1 cellular context compared by ENCODE assay signal in genomic region chr16:20760346-20760745, GRCh38.
TF ChIP-seq lines count a peak whose summit lies in the region.

No MANE protein-coding gene starts in this region.

TF ChIP-seq in K562, 482 proteins besides CTCF, POLR2A, EP300 and RAD21 (continued from another document and continues in another):
- TF ChIP-seq U2AF2 (optimal IDR thresholded peaks at IDR 0.05; ENCODE audit: low read depth, low read length), result no peak
- TF ChIP-seq ZNF174 (CRISPR knock-in tag; IDR thresholded peaks at IDR 0.05), result no peak
- TF ChIP-seq KAT2B (IDR thresholded peaks at IDR 0.05; ENCODE audit: low read depth, low read length), result no peak
- TF ChIP-seq SRF (CRISPR knock-in tag; IDR thresholded peaks at IDR 0.05), result no peak
- TF ChIP-seq GTF2E2 (tag; IDR thresholded peaks at IDR 0.05), result no peak
- TF ChIP-seq, protein P1, sequence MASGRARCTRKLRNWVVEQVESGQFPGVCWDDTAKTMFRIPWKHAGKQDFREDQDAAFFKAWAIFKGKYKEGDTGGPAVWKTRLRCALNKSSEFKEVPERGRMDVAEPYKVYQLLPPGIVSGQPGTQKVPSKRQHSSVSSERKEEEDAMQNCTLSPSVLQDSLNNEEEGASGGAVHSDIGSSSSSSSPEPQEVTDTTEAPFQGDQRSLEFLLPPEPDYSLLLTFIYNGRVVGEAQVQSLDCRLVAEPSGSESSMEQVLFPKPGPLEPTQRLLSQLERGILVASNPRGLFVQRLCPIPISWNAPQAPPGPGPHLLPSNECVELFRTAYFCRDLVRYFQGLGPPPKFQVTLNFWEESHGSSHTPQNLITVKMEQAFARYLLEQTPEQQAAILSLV (tag; IDR thresholded peaks at IDR 0.05), result no peak
- TF ChIP-seq BCL6 (CRISPR knock-in tag; IDR thresholded peaks at IDR 0.05), result no peak
- no peak for TF ChIP-seq CBX1 (IDR thresholded peaks at IDR 0.05; ENCODE audit: low read depth)
- TF ChIP-seq BMI1 (IDR thresholded peaks at IDR 0.05; ENCODE audit: low read length), result no peak
- TF ChIP-seq, protein P2, sequence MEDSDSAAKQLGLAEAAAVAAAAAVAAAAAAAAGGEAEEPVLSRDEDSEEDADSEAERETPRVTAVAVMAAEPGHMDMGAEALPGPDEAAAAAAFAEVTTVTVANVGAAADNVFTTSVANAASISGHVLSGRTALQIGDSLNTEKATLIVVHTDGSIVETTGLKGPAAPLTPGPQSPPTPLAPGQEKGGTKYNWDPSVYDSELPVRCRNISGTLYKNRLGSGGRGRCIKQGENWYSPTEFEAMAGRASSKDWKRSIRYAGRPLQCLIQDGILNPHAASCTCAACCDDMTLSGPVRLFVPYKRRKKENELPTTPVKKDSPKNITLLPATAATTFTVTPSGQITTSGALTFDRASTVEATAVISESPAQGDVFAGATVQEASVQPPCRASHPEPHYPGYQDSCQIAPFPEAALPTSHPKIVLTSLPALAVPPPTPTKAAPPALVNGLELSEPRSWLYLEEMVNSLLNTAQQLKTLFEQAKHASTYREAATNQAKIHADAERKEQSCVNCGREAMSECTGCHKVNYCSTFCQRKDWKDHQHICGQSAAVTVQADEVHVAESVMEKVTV (CRISPR knock-in tag; IDR thresholded peaks at IDR 0.05), result no peak
- TF ChIP-seq RHOXF2B (CRISPR knock-in tag; conservative IDR thresholded peaks at IDR 0.05), result no peak
- peak; percentile 73 for TF ChIP-seq SOX6 (IDR thresholded peaks at IDR 0.05)
- no peak for TF ChIP-seq TGIF2 (CRISPR knock-in tag; IDR thresholded peaks at IDR 0.05)
- no peak for TF ChIP-seq RFX5 (IDR thresholded peaks at IDR 0.05; ENCODE audit: low read depth, low read length)
- TF ChIP-seq, protein P3, sequence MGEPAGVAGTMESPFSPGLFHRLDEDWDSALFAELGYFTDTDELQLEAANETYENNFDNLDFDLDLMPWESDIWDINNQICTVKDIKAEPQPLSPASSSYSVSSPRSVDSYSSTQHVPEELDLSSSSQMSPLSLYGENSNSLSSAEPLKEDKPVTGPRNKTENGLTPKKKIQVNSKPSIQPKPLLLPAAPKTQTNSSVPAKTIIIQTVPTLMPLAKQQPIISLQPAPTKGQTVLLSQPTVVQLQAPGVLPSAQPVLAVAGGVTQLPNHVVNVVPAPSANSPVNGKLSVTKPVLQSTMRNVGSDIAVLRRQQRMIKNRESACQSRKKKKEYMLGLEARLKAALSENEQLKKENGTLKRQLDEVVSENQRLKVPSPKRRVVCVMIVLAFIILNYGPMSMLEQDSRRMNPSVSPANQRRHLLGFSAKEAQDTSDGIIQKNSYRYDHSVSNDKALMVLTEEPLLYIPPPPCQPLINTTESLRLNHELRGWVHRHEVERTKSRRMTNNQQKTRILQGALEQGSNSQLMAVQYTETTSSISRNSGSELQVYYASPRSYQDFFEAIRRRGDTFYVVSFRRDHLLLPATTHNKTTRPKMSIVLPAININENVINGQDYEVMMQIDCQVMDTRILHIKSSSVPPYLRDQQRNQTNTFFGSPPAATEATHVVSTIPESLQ (CRISPR knock-in tag; IDR thresholded peaks at IDR 0.05), result no peak
- no peak for TF ChIP-seq SMAD1 (IDR thresholded peaks at IDR 0.05; ENCODE audit: low read depth, low read length, partially characterized antibody)
- TF ChIP-seq PCBP1 (IDR thresholded peaks at IDR 0.05; ENCODE audit: low read depth, low read length, poor library complexity, severe bottlenecking), result no peak
- TF ChIP-seq KLF6 (CRISPR knock-in tag; IDR thresholded peaks at IDR 0.05; ENCODE audit: borderline replicate concordance), result no peak
- peak; percentile 81; the same call in 1 of the 2 replicates for TF ChIP-seq ZNF589 (CRISPR knock-in tag; IDR thresholded peaks at IDR 0.05; ENCODE audit: low read depth)
- TF ChIP-seq HEY1 (CRISPR knock-in tag; IDR thresholded peaks at IDR 0.05; ENCODE audit: borderline replicate concordance), result no peak
- TF ChIP-seq, protein P4, sequence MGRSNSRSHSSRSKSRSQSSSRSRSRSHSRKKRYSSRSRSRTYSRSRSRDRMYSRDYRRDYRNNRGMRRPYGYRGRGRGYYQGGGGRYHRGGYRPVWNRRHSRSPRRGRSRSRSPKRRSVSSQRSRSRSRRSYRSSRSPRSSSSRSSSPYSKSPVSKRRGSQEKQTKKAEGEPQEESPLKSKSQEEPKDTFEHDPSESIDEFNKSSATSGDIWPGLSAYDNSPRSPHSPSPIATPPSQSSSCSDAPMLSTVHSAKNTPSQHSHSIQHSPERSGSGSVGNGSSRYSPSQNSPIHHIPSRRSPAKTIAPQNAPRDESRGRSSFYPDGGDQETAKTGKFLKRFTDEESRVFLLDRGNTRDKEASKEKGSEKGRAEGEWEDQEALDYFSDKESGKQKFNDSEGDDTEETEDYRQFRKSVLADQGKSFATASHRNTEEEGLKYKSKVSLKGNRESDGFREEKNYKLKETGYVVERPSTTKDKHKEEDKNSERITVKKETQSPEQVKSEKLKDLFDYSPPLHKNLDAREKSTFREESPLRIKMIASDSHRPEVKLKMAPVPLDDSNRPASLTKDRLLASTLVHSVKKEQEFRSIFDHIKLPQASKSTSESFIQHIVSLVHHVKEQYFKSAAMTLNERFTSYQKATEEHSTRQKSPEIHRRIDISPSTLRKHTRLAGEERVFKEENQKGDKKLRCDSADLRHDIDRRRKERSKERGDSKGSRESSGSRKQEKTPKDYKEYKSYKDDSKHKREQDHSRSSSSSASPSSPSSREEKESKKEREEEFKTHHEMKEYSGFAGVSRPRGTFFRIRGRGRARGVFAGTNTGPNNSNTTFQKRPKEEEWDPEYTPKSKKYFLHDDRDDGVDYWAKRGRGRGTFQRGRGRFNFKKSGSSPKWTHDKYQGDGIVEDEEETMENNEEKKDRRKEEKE (IDR thresholded peaks at IDR 0.05; ENCODE audit: borderline replicate concordance in 1 of 2, control insufficient read depth in 1 of 2, low read depth in 2 of 2, low read length in 1 of 2), result no peak
- TF ChIP-seq KDM5B (IDR thresholded peaks at IDR 0.05; ENCODE audit: insufficient replicate concordance, low read depth, low read length), result no peak
- TF ChIP-seq ILK (tag; IDR thresholded peaks at IDR 0.05; ENCODE audit: borderline replicate concordance, low read depth), result no peak
- no peak for TF ChIP-seq MCM3 (IDR thresholded peaks at IDR 0.05)
- TF ChIP-seq, protein P5, sequence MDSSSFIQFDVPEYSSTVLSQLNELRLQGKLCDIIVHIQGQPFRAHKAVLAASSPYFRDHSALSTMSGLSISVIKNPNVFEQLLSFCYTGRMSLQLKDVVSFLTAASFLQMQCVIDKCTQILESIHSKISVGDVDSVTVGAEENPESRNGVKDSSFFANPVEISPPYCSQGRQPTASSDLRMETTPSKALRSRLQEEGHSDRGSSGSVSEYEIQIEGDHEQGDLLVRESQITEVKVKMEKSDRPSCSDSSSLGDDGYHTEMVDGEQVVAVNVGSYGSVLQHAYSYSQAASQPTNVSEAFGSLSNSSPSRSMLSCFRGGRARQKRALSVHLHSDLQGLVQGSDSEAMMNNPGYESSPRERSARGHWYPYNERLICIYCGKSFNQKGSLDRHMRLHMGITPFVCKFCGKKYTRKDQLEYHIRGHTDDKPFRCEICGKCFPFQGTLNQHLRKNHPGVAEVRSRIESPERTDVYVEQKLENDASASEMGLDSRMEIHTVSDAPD (CRISPR knock-in tag; IDR thresholded peaks at IDR 0.05), result no peak
- no peak for TF ChIP-seq GATA2 (CRISPR knock-in tag; IDR thresholded peaks at IDR 0.05)
- TF ChIP-seq, protein P6, sequence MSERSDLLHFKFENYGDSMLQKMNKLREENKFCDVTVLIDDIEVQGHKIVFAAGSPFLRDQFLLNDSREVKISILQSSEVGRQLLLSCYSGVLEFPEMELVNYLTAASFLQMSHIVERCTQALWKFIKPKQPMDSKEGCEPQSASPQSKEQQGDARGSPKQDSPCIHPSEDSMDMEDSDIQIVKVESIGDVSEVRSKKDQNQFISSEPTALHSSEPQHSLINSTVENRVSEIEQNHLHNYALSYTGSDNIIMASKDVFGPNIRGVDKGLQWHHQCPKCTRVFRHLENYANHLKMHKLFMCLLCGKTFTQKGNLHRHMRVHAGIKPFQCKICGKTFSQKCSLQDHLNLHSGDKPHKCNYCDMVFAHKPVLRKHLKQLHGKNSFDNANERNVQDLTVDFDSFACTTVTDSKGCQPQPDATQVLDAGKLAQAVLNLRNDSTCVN (CRISPR knock-in tag; IDR thresholded peaks at IDR 0.05), result no peak
- no peak for TF ChIP-seq MAFF (IDR thresholded peaks at IDR 0.05; ENCODE audit: low read length)
- no peak for TF ChIP-seq ZNF79 (CRISPR knock-in tag; IDR thresholded peaks at IDR 0.05; ENCODE audit: low read depth)
- TF ChIP-seq, protein P7, sequence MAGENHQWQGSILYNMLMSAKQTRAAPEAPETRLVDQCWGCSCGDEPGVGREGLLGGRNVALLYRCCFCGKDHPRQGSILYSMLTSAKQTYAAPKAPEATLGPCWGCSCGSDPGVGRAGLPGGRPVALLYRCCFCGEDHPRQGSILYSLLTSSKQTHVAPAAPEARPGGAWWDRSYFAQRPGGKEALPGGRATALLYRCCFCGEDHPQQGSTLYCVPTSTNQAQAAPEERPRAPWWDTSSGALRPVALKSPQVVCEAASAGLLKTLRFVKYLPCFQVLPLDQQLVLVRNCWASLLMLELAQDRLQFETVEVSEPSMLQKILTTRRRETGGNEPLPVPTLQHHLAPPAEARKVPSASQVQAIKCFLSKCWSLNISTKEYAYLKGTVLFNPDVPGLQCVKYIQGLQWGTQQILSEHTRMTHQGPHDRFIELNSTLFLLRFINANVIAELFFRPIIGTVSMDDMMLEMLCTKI (IDR thresholded peaks at IDR 0.05; ENCODE audit: partially characterized antibody), result no peak
- TF ChIP-seq ZNF41 (CRISPR knock-in tag; conservative IDR thresholded peaks at IDR 0.05), result peak; percentile 6; the same call in 1 of the 2 replicates
- TF ChIP-seq THRB (CRISPR knock-in tag; conservative IDR thresholded peaks at IDR 0.05), result no peak
- no peak for TF ChIP-seq ARID4B (CRISPR knock-in tag; IDR thresholded peaks at IDR 0.05)
- no peak for TF ChIP-seq ZNF354B (CRISPR knock-in tag; IDR thresholded peaks at IDR 0.05)
- no peak for TF ChIP-seq RB1 (IDR thresholded peaks at IDR 0.05; ENCODE audit: low read depth)
- TF ChIP-seq MAZ (CRISPR knock-in tag; conservative IDR thresholded peaks at IDR 0.05 in 1 of 2, IDR thresholded peaks at IDR 0.05 in 1 of 2), result peak in 1 of 2 experiments; percentile 11; a peak in 1 of 4 replicates
